Comparison of ENCODE assay signal across 8 cellular contexts in genomic region chr19:11421607-11422098, GRCh38. TPM values are rescaled to one million over a fixed set of nuclear protein-coding genes. Genes with fewer than 3 reads are reported as not detected.
DNase-seq lines count a peak whose midpoint lies in the region; ATAC-seq, FAIRE-seq and TF ChIP-seq lines count a peak whose summit lies in the region.

No MANE protein-coding gene starts in this region.

- H3K27ac Mint-ChIP-seq in activated B cell treated with CpG ODN at 0.5 μM for 24 hours (peak overlapping the region; percentile 53), endothelial cell (ENCODE audit: unreplicated experiment) (no peak overlapping the region)

- no peaks in the 10 kb centered on the region for H3K9me3 ChIP-seq in pancreas

- CTCF ChIA-PET in activated B cell treated with CpG ODN at 0.5 μM for 24 hours (lab: Charles Lee): interaction anchor here (1.1 to 2.3 kb wide), 6 partner anchors 9 to 76 kb away, joined by 3 to 10 read pairs (median 5); partner anchors contain the start of genes CCDC159, ODAD3, PRKCSH and TMEM205

- H3K4me1 ChIP-seq in pancreas: peaks cover 0 to 6% (median 0%) of the 10 kb centered on the region in 3 donors

- H3K9me3 Mint-ChIP-seq in activated B cell treated with CpG ODN at 0.5 μM for 24 hours (no peaks in the 10 kb centered on the region), endothelial cell (ENCODE audit: unreplicated experiment) (no peaks in the 10 kb centered on the region)

- no peaks in the 10 kb centered on the region for H3K27me3 ChIP-seq in pancreas

- peak overlapping the region in 1 of 4 donors; percentile 39 for H3K4me3 ChIP-seq in pancreas

- FAIRE-seq in pancreas (lab: Jason Lieb, UNC): no peak

- DNase-seq in GM10266 (ENCODE audit: extremely low spot score): peak; percentile 89
- peak; percentile 68 for DNase-seq in activated B cell treated with CpG ODN at 0.5 μM for 24 hours
- DNase-seq in endothelial cell (ENCODE audit: low spot score): peak; percentile 48
- DNase-seq in pancreas: peak in 4 of 6 donors; percentile 25 to 76 (median 60)
- no peak for DNase-seq in NCI-H2171 (lab: John Stamatoyannopoulos, UW)
- no peak for DNase-seq in OCI-M2 (lab: John Stamatoyannopoulos, UW; ENCODE audit: unreplicated experiment)
- DNase-seq in mesenteric fat pad (ENCODE audit: low spot score): no peak

- H3K4me1 Mint-ChIP-seq in activated B cell treated with CpG ODN at 0.5 μM for 24 hours: peaks cover 54% of the 10 kb centered on the region
- peaks cover 2% of the 10 kb centered on the region for H3K4me1 Mint-ChIP-seq in endothelial cell (ENCODE audit: unreplicated experiment)

- H3K27ac ChIP-seq in pancreas: no peak overlapping the region

- TF ChIP-seq CTCF in GM10266 (IDR thresholded peaks at IDR 0.05; ENCODE audit: control insufficient read depth, insufficient read depth, low read depth, missing control alignments): no peak
- TF ChIP-seq CTCF in activated B cell treated with CpG ODN at 0.5 μM for 24 hours (IDR thresholded peaks at IDR 0.05): no peak
- TF ChIP-seq CTCF in endothelial cell (IDR thresholded peaks at IDR 0.05; ENCODE audit: unreplicated experiment): no peak
- TF ChIP-seq CTCF in pancreas (IDR thresholded peaks at IDR 0.05): no peak

- peak; percentile 40 for ATAC-seq in HG02970 (IDR thresholded peaks at IDR 0.05; ENCODE audit: low FRiP score, unreplicated experiment)
- ATAC-seq in activated B cell treated with CpG ODN at 0.5 μM for 24 hours (ENCODE audit: low read depth): peak; percentile 60
- peak in 3 of 4 donors; percentile 17 to 27 (median 24) for ATAC-seq in pancreas

- WGBS in pancreas, 2 donors: 28 to 34% methylated on average over 24 of the region's 24 CpGs

- H3K4me3 Mint-ChIP-seq in activated B cell treated with CpG ODN at 0.5 μM for 24 hours: peak overlapping the region; percentile 81
- no peak overlapping the region for H3K4me3 Mint-ChIP-seq in endothelial cell (ENCODE audit: unreplicated experiment)

- no peaks in the 10 kb centered on the region for H3K36me3 Mint-ChIP-seq in activated B cell treated with CpG ODN at 0.5 μM for 24 hours (ENCODE audit: low read depth)
- H3K36me3 Mint-ChIP-seq in endothelial cell (ENCODE audit: low read depth, unreplicated experiment): no peaks in the 10 kb centered on the region

- H3K36me3 ChIP-seq in pancreas: no peaks in the 10 kb centered on the region

- POLR2A ChIA-PET in activated B cell treated with CpG ODN at 0.5 μM for 24 hours (lab: Charles Lee): interaction anchor here (0.6 to 7.1 kb wide), 14 partner anchors 10 to 480 kb away, joined by 3 to 60 read pairs (median 3); partner anchors contain the start of genes CCDC159, ECSIT, ELAVL3 and EPOR

- peaks cover 18% of the 10 kb centered on the region for H3K27me3 Mint-ChIP-seq in activated B cell treated with CpG ODN at 0.5 μM for 24 hours
- H3K27me3 Mint-ChIP-seq in endothelial cell (ENCODE audit: unreplicated experiment): peaks cover 25% of the 10 kb centered on the region

- intact Hi-C loops in activated B cell treated with CpG ODN at 0.5 μM for 24 hours (cut with micrococcal nuclease): loop anchor here (1.0 to 2.0 kb wide), 4 partner anchors 14 to 75 kb away; partner anchors contain the start of genes CCDC159, ODAD3, PRKCSH and TMEM205
- intact Hi-C loops in pancreas (cut with DNase I): no loop called here

RNA-seq across cellular contexts. Expression of gene RGL3, which starts 2.5 kb away (rescaled TPM):
- total RNA-seq in activated B cell treated with CpG ODN at 0.5 μM for 24 hours: 0.32 and 0.33 TPM in 2 replicates
- 0.69 TPM for total RNA-seq in endothelial cell (ENCODE audit: unreplicated experiment)
- total RNA-seq in pancreas: 10 to 100 TPM; 22.3 to 71.1 (median 33.7) TPM
- 100 to 1,000 TPM; 152 to 170 TPM for polyA plus RNA-seq in pancreas
- total RNA-seq in mesenteric fat pad: 18.8 TPM

RNA-seq across cellular contexts. Expression of gene ODAD3, which starts 13.3 kb away (rescaled TPM):
- total RNA-seq in activated B cell treated with CpG ODN at 0.5 μM for 24 hours (0.29 TPM in 1 of 2 replicates, not detected in the other), endothelial cell (ENCODE audit: unreplicated experiment) (0.64 TPM), pancreas (under 1 TPM; 0.13 to 0.44 (median 0.26) TPM), mesenteric fat pad (0.35 TPM)
- 1 to 10 TPM in 1 of 2 donors, under 1 TPM in 1; 0.84 to 1.8 TPM for polyA plus RNA-seq in pancreas

RNA-seq across cellular contexts. Expression of gene PRKCSH, which starts 13.8 kb away (rescaled TPM):
- total RNA-seq in activated B cell treated with CpG ODN at 0.5 μM for 24 hours (287 and 289 TPM in 2 replicates), endothelial cell (ENCODE audit: unreplicated experiment) (466 TPM), pancreas (100 to 1,000 TPM; 132 to 217 (median 175) TPM), mesenteric fat pad (199 TPM)
- polyA plus RNA-seq in pancreas: 100 to 1,000 TPM; 114 to 140 TPM

RNA-seq across cellular contexts. Expression of gene EPOR, which starts 37.5 kb away (rescaled TPM):
- total RNA-seq in activated B cell treated with CpG ODN at 0.5 μM for 24 hours (1.8 and 2.5 TPM in 2 replicates), endothelial cell (ENCODE audit: unreplicated experiment) (18.4 TPM), pancreas (10 to 100 TPM in 1 of 6 donors, 1 to 10 TPM in 5; 5.4 to 16.3 (median 8.0) TPM), mesenteric fat pad (9.6 TPM)
- polyA plus RNA-seq in pancreas: 10 to 100 TPM; 30.4 to 46.2 TPM

RNA-seq across cellular contexts. Expression of gene SWSAP1, which starts 47.2 kb away (rescaled TPM):
- total RNA-seq in activated B cell treated with CpG ODN at 0.5 μM for 24 hours (4.3 and 5.1 TPM in 2 replicates), endothelial cell (ENCODE audit: unreplicated experiment) (3.3 TPM), pancreas (1 to 10 TPM in 4 of 6 donors, under 1 TPM in 2; 0.55 to 1.5 (median 1.1) TPM), mesenteric fat pad (1.2 TPM)
- polyA plus RNA-seq in pancreas: 1 to 10 TPM; 1.8 to 2.7 TPM

Comparison
In these comparisons a context has a peak if more than half of its experiments do, and no peak if none do; other contexts are left out.
1. DNase-seq: peak in GM10266 (single experiment), activated B cell treated with CpG ODN at 0.5 μM for 24 hours (single experiment), endothelial cell (single experiment) and pancreas (4 of 6); none in NCI-H2171 (single experiment), OCI-M2 (single experiment) and mesenteric fat pad (single experiment).
2. RNA of gene RGL3, which starts 2.5 kb away (total RNA-seq): 22.3 to 71.1 TPM in pancreas and 18.8 TPM in mesenteric fat pad (single experiment); 0.69 TPM in endothelial cell (single experiment) and 0.32 to 0.33 TPM in activated B cell treated with CpG ODN at 0.5 μM for 24 hours; every median in the first group is over 10 times any median in the second.
3. Peak in every context shown above with its lines, with median percentiles within 50 percentile points of each other: ATAC-seq.